21 cellular contexts compared by ENCODE assay signal in the genomic region with DNA sequence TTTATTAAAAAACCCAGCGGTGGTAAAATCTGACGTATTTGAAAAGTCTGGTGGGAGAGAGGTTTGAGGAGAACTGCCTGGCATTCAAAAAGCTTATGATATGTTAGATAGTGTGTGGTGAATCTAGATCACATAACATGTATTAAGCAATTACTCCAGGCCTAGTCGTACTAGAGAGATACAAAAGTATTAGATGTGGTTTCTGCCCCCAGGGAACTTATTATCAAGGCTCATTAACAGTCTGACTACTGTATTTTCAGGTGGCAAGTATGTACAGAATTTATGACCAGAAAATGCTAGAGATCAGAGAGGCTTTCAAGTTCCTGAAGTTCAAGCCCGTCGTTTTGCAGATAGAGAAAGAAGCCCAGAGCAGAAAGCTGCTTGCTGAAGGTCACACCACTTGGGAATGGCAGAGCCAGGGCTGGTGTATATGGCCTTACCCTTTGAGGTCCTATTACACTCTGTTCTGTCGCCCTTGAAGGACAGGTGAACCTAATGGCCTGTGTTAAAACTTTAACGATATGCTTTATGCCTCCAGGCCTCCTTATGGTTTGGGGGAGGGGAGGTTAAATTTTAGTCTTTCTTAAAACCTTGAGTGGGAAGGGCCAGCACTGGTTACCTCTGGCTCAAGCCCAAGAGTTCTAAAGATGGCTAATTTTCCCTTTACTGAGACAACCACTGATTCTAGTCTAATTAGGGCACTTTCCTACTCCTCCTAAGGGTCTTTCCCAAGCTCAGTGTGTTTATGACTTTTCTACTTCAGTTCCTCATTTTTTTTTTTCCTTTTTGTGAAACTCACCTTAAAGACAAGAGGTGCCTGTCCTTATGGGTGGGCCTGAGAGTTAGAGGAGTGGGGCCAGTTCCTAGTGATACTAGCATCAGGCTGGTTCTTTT. TPM values are rescaled to one million over a fixed set of nuclear protein-coding genes. Genes with fewer than 3 reads are reported as not detected.
A peak's percentile ranks its signal among the peaks of the same experiment; 100 is the strongest.
DNase-seq lines count a peak whose midpoint lies in the region; ATAC-seq and TF ChIP-seq lines count a peak whose summit lies in the region.
"Had no signal": no experiment of that assay in that cellular context is flagged by ENCODE, and none has a peak within 500 bp of the region (broad histone marks: within the 10 kb centered on the region; RNA-seq: fewer than 3 reads in every experiment).

No MANE protein-coding gene starts in this region.

- DNase-seq in DMS79 (lab: John Stamatoyannopoulos, UW) = peak; percentile 73
- DNase-seq in amniotic epithelial cell (ENCODE audit: low read depth) = peak; percentile 61
- DNase-seq in progenitor cell of endocrine pancreas (ENCODE audit: low spot score, unreplicated experiment) = no peak
- DNase-seq in LoVo (ENCODE audit: low spot score) = no peak
- no peak for DNase-seq in activated CD4-positive, alpha-beta memory T cell treated with anti-CD3 and anti-CD28 coated beads for 36 hours
- no peak for DNase-seq in NCI-H1694 (lab: John Stamatoyannopoulos, UW)
- DNase-seq: activated CD4-positive, alpha-beta T cell treated with anti-CD3 and anti-CD28 coated beads, Interleukin-2, amount 10 ng/mL, durations not matched to agents 7 days and 5 days; CD4-positive, alpha-beta memory T cell; DMS153; GF-D8; head of caudate nucleus; lower lobe of right lung; NCI-H146; NCI-H226; PC-3 had no signal

- peaks cover 11% of the 10 kb centered on the region for H3K36me3 Mint-ChIP-seq in progenitor cell of endocrine pancreas (ENCODE audit: insufficient read depth)
- peaks cover 3% of the 10 kb centered on the region for H3K36me3 Mint-ChIP-seq in activated CD4-positive, alpha-beta memory T cell treated with anti-CD3 and anti-CD28 coated beads for 36 hours

- no peaks in the 10 kb centered on the region for H3K9me3 Mint-ChIP-seq in progenitor cell of endocrine pancreas (ENCODE audit: low read depth)
- H3K9me3 Mint-ChIP-seq in activated CD4-positive, alpha-beta memory T cell treated with anti-CD3 and anti-CD28 coated beads for 36 hours = no peaks in the 10 kb centered on the region
- H3K9me3 Mint-ChIP-seq: activated CD4-positive, alpha-beta T cell treated with anti-CD3 and anti-CD28 coated beads, Interleukin-2, amount 10 ng/mL, durations not matched to agents 7 days and 5 days; activated T-helper 2 cell treated with anti-CD3 and anti-CD28 coated beads, Interferon-gamma antibody, Interleukin-2, Interleukin-4, amounts not matched to agents 10 μg/mL and 5 μg/mL and 100 μg/mL, durations not matched to agents 14 hours and 24 hours and 36 hours; brain; CD4-positive, alpha-beta memory T cell; stimulated activated naive CD8-positive, alpha-beta T cell treated with anti-CD3 and anti-CD28 coated beads, Interleukin-15, Interleukin-2, amounts not matched to agents 100 ng/mL and 50 ng/mL, for 24 hours; T-helper 1 cell treated with Interleukin-12 subunit alpha and Interleukin-12 subunit beta and Interleukin-4 antibody, amounts not matched to agents 30 μg/mL and 1 μg/mL, for 36 hours had no signal

- POLR2A ChIA-PET in activated CD4-positive, alpha-beta memory T cell treated with anti-CD3 and anti-CD28 coated beads for 36 hours (lab: Charles Lee) = no interaction called here

- CTCF ChIA-PET in activated CD4-positive, alpha-beta memory T cell treated with anti-CD3 and anti-CD28 coated beads for 36 hours (lab: Charles Lee) = no interaction called here

- peaks cover 16% of the 10 kb centered on the region for H3K4me1 Mint-ChIP-seq in progenitor cell of endocrine pancreas (ENCODE audit: low read depth)
- peaks cover 9% of the 10 kb centered on the region for H3K4me1 Mint-ChIP-seq in activated CD4-positive, alpha-beta memory T cell treated with anti-CD3 and anti-CD28 coated beads for 36 hours (ENCODE audit: low read depth)
- H3K4me1 Mint-ChIP-seq: activated CD4-positive, alpha-beta T cell treated with anti-CD3 and anti-CD28 coated beads, Interleukin-2, amount 10 ng/mL, durations not matched to agents 7 days and 5 days had no signal

- H3K27me3 Mint-ChIP-seq in progenitor cell of endocrine pancreas = no peaks in the 10 kb centered on the region
- no peaks in the 10 kb centered on the region for H3K27me3 Mint-ChIP-seq in activated CD4-positive, alpha-beta memory T cell treated with anti-CD3 and anti-CD28 coated beads for 36 hours
- H3K27me3 Mint-ChIP-seq: activated CD4-positive, alpha-beta T cell treated with anti-CD3 and anti-CD28 coated beads, Interleukin-2, amount 10 ng/mL, durations not matched to agents 7 days and 5 days; brain; CD4-positive, alpha-beta memory T cell; stimulated activated naive CD8-positive, alpha-beta T cell treated with anti-CD3 and anti-CD28 coated beads, Interleukin-15, Interleukin-2, amounts not matched to agents 100 ng/mL and 50 ng/mL, for 24 hours had no signal

- peak overlapping the region; percentile 34 for H3K27ac Mint-ChIP-seq in progenitor cell of endocrine pancreas
- H3K27ac Mint-ChIP-seq in activated CD4-positive, alpha-beta memory T cell treated with anti-CD3 and anti-CD28 coated beads for 36 hours = no peak overlapping the region
- H3K27ac Mint-ChIP-seq: activated T-helper 2 cell treated with anti-CD3 and anti-CD28 coated beads, Interferon-gamma antibody, Interleukin-2, Interleukin-4, amounts not matched to agents 10 μg/mL and 5 μg/mL and 100 μg/mL, durations not matched to agents 14 hours and 24 hours and 36 hours; stimulated activated naive CD8-positive, alpha-beta T cell treated with anti-CD3 and anti-CD28 coated beads, Interleukin-15, Interleukin-2, amounts not matched to agents 100 ng/mL and 50 ng/mL, for 24 hours; T-helper 1 cell treated with Interleukin-12 subunit alpha and Interleukin-12 subunit beta and Interleukin-4 antibody, amounts not matched to agents 30 μg/mL and 1 μg/mL, for 36 hours had no signal

- intact Hi-C loops in activated CD4-positive, alpha-beta memory T cell treated with anti-CD3 and anti-CD28 coated beads for 36 hours (cut with micrococcal nuclease) = no loop called here

- no peak overlapping the region for H3K4me3 Mint-ChIP-seq in progenitor cell of endocrine pancreas (ENCODE audit: low read depth)
- H3K4me3 Mint-ChIP-seq in activated CD4-positive, alpha-beta memory T cell treated with anti-CD3 and anti-CD28 coated beads for 36 hours = no peak overlapping the region
- H3K4me3 Mint-ChIP-seq: activated CD4-positive, alpha-beta T cell treated with anti-CD3 and anti-CD28 coated beads, Interleukin-2, amount 10 ng/mL, durations not matched to agents 7 days and 5 days; CD4-positive, alpha-beta memory T cell; stimulated activated naive CD8-positive, alpha-beta T cell treated with anti-CD3 and anti-CD28 coated beads, Interleukin-15, Interleukin-2, amounts not matched to agents 100 ng/mL and 50 ng/mL, for 24 hours; T-helper 1 cell treated with Interleukin-12 subunit alpha and Interleukin-12 subunit beta and Interleukin-4 antibody, amounts not matched to agents 30 μg/mL and 1 μg/mL, for 36 hours had no signal

- ATAC-seq in HG03342 (IDR thresholded peaks at IDR 0.05; ENCODE audit: unreplicated experiment) (peak; percentile 41), GM18520 (IDR thresholded peaks at IDR 0.05; ENCODE audit: unreplicated experiment) (no peak)
- ATAC-seq: lower lobe of right lung, PC-3 had no signal

- TF ChIP-seq CTCF in progenitor cell of endocrine pancreas (IDR thresholded peaks at IDR 0.05; ENCODE audit: unreplicated experiment) = no peak

RNA-seq across cellular contexts. Expression of gene TMEM164, which starts 19.9 kb away (rescaled TPM):
- total RNA-seq in progenitor cell of endocrine pancreas = 100 and 109 TPM in 2 replicates
- total RNA-seq in activated CD4-positive, alpha-beta memory T cell treated with anti-CD3 and anti-CD28 coated beads for 36 hours = 10 to 100 TPM; 10.1 to 13.2 TPM

Comparison
In these comparisons a context has a peak if more than half of its experiments do, and no peak if none do; other contexts are left out.
1. DNase-seq: peak in DMS79 (single experiment) and amniotic epithelial cell (single experiment); none in progenitor cell of endocrine pancreas (single experiment), LoVo (single experiment), activated CD4-positive, alpha-beta memory T cell treated with anti-CD3 and anti-CD28 coated beads for 36 hours (single experiment) and NCI-H1694 (single experiment).